In genomic region chr9:35651964-35652828, GRCh38 we compare ENCODE assay signal across 11 cellular contexts. TPM values are rescaled to one million over a fixed set of nuclear protein-coding genes. Genes with fewer than 3 reads are reported as not detected.
A peak's percentile ranks its signal among the peaks of the same experiment; 100 is the strongest.
DNase-seq lines count a peak whose midpoint lies in the region; ATAC-seq and TF ChIP-seq lines count a peak whose summit lies in the region.
"Had no signal": no experiment of that assay in that cellular context is flagged by ENCODE, and none has a peak within 500 bp of the region (broad histone marks: within the 10 kb centered on the region; RNA-seq: fewer than 3 reads in every experiment).

No MANE protein-coding gene starts in this region.

- H3K27me3 Mint-ChIP-seq in natural killer cell treated with Interleukin-12 subunit alpha and Interleukin-12 subunit beta and Interleukin-15 and Interleukin-18, amount 100 ng/mL, for 72 hours, result no peaks in the 10 kb centered on the region
- H3K27me3 Mint-ChIP-seq in natural killer cell (ENCODE audit: low read depth in 2 of 2) (no peaks in the 10 kb centered on the region), activated B cell treated with CpG ODN at 0.5 μM for 24 hours (no peaks in the 10 kb centered on the region)

- H3K4me1 Mint-ChIP-seq in natural killer cell treated with Interleukin-12 subunit alpha and Interleukin-12 subunit beta and Interleukin-15 and Interleukin-18, amount 100 ng/mL, for 72 hours (ENCODE audit: low read depth in 2 of 2), result peaks cover 40 to 45% of the 10 kb centered on the region in 2 donors
- H3K4me1 Mint-ChIP-seq in natural killer cell (peaks cover 41 to 42% of the 10 kb centered on the region in 2 donors), activated B cell treated with CpG ODN at 0.5 μM for 24 hours (peaks cover 80% of the 10 kb centered on the region)

- no peaks in the 10 kb centered on the region for H3K9me3 Mint-ChIP-seq in natural killer cell treated with Interleukin-12 subunit alpha and Interleukin-12 subunit beta and Interleukin-15 and Interleukin-18, amount 100 ng/mL, for 72 hours
- H3K9me3 Mint-ChIP-seq in natural killer cell (no peaks in the 10 kb centered on the region), activated B cell treated with CpG ODN at 0.5 μM for 24 hours (no peaks in the 10 kb centered on the region)

- H3K27me3 ChIP-seq in foreskin keratinocyte, result peaks cover 2% of the 10 kb centered on the region
- H3K27me3 ChIP-seq: suprapubic skin had no signal

- ATAC-seq in natural killer cell treated with Interleukin-12 subunit alpha and Interleukin-12 subunit beta and Interleukin-15 and Interleukin-18, amount 100 ng/mL, for 72 hours, result peak; percentile 34 to 41
- ATAC-seq in natural killer cell (no peak), activated B cell treated with CpG ODN at 0.5 μM for 24 hours (ENCODE audit: low read depth) (no peak), foreskin keratinocyte (peak; percentile 37), HG03442 (IDR thresholded peaks at IDR 0.05; ENCODE audit: unreplicated experiment) (no peak)

- H3K27ac Mint-ChIP-seq in natural killer cell treated with Interleukin-12 subunit alpha and Interleukin-12 subunit beta and Interleukin-15 and Interleukin-18, amount 100 ng/mL, for 72 hours, result no peak overlapping the region
- H3K27ac Mint-ChIP-seq in natural killer cell, result no peak overlapping the region
- H3K27ac Mint-ChIP-seq in activated B cell treated with CpG ODN at 0.5 μM for 24 hours, result peak overlapping the region; percentile 98

- TF ChIP-seq CTCF in natural killer cell (IDR thresholded peaks at IDR 0.05) (no peak), activated B cell treated with CpG ODN at 0.5 μM for 24 hours (IDR thresholded peaks at IDR 0.05) (no peak), foreskin keratinocyte (conservative IDR thresholded peaks at IDR 0.05) (no peak)

- no peaks in the 10 kb centered on the region for H3K4me1 ChIP-seq in foreskin keratinocyte

- peak overlapping the region; percentile 38 for H3K4me3 Mint-ChIP-seq in natural killer cell treated with Interleukin-12 subunit alpha and Interleukin-12 subunit beta and Interleukin-15 and Interleukin-18, amount 100 ng/mL, for 72 hours
- no peak overlapping the region for H3K4me3 Mint-ChIP-seq in natural killer cell
- H3K4me3 Mint-ChIP-seq in activated B cell treated with CpG ODN at 0.5 μM for 24 hours, result no peak overlapping the region
- H3K4me3 Mint-ChIP-seq: brain had no signal

- H3K36me3 Mint-ChIP-seq in natural killer cell treated with Interleukin-12 subunit alpha and Interleukin-12 subunit beta and Interleukin-15 and Interleukin-18, amount 100 ng/mL, for 72 hours, result no peaks in the 10 kb centered on the region
- H3K36me3 Mint-ChIP-seq in natural killer cell (no peaks in the 10 kb centered on the region), activated B cell treated with CpG ODN at 0.5 μM for 24 hours (ENCODE audit: low read depth) (no peaks in the 10 kb centered on the region)
- H3K36me3 Mint-ChIP-seq: brain had no signal

- intact Hi-C loops in natural killer cell (cut with micrococcal nuclease) (no loop called here), activated B cell treated with CpG ODN at 0.5 μM for 24 hours (cut with micrococcal nuclease) (no loop called here)

- no peak overlapping the region for H3K27ac ChIP-seq in foreskin keratinocyte
- H3K27ac ChIP-seq: suprapubic skin had no signal

- POLR2A ChIA-PET in activated B cell treated with CpG ODN at 0.5 μM for 24 hours (lab: Charles Lee), result interaction anchor here (0.6 to 18.0 kb wide), 3 partner anchors 37 to 987 kb away, joined by 3 to 549 read pairs (median 3); partner anchors contain the start of gene CD72

- CTCF ChIA-PET in activated B cell treated with CpG ODN at 0.5 μM for 24 hours (lab: Charles Lee), result interaction anchor here (6.3 to 10.1 kb wide), 2 partner anchors 37 to 48 kb away, joined by 28 to 162 read pairs; partner anchors contain the start of genes CD72 and TESK1

- DNase-seq in natural killer cell treated with Interleukin-12 subunit alpha and Interleukin-12 subunit beta and Interleukin-15 and Interleukin-18, amount 100 ng/mL, for 72 hours (ENCODE audit: low spot score), result no peak
- DNase-seq in natural killer cell (no peak), activated B cell treated with CpG ODN at 0.5 μM for 24 hours (no peak), foreskin keratinocyte (peak; percentile 32 to 42), activated gamma-delta T cell (lab: John Stamatoyannopoulos, UW) (no peak), NCI-H187 treated with DMSO at 0.1 percent for 48 hours (lab: John Stamatoyannopoulos, UW) (no peak)
- no peak for DNase-seq in stimulated activated CD4-positive, alpha-beta T cell treated with anti-CD3 and anti-CD28 coated beads, Interleukin-4, amount 100 ng/mL, for 1 hour
- DNase-seq: NCI-H1930 had no signal

RNA-seq across cellular contexts. Expression of gene SIT1, which starts 1.5 kb away (rescaled TPM):
- total RNA-seq in natural killer cell treated with Interleukin-12 subunit alpha and Interleukin-12 subunit beta and Interleukin-15 and Interleukin-18, amount 100 ng/mL, for 72 hours, result 1 to 10 TPM; 3.5 to 7.1 TPM
- 1 to 10 TPM in 2 of 3 donors, not detected in 1; 1.2 to 1.4 TPM for total RNA-seq in natural killer cell
- 27.5 and 28.0 TPM in 2 replicates for total RNA-seq in activated B cell treated with CpG ODN at 0.5 μM for 24 hours
- total RNA-seq in foreskin keratinocyte, result not detected in 2 replicates
- not detected in 2 replicates for polyA plus RNA-seq in foreskin keratinocyte

RNA-seq across cellular contexts. Expression of gene RMRP, which starts 5.6 kb away (rescaled TPM):
- total RNA-seq in natural killer cell treated with Interleukin-12 subunit alpha and Interleukin-12 subunit beta and Interleukin-15 and Interleukin-18, amount 100 ng/mL, for 72 hours, result 1,000 to 10,000 TPM; 3,856 to 4,437 TPM
- total RNA-seq in natural killer cell (1,000 to 10,000 TPM; 5,042 to 6,602 (median 5,874) TPM), activated B cell treated with CpG ODN at 0.5 μM for 24 hours (8,247 and 9,516 TPM in 2 replicates), foreskin keratinocyte (3,234 and 3,953 TPM in 2 replicates)
- polyA plus RNA-seq in foreskin keratinocyte, result 2.0 TPM in 1 of 2 replicates, not detected in the other

RNA-seq across cellular contexts. Expression of gene CCDC107, which starts 5.9 kb away (rescaled TPM):
- 10 to 100 TPM; 12.0 to 21.5 TPM for total RNA-seq in natural killer cell treated with Interleukin-12 subunit alpha and Interleukin-12 subunit beta and Interleukin-15 and Interleukin-18, amount 100 ng/mL, for 72 hours
- total RNA-seq in natural killer cell, result 10 to 100 TPM; 30.9 to 37.9 (median 36.8) TPM
- 32.5 and 34.5 TPM in 2 replicates for total RNA-seq in activated B cell treated with CpG ODN at 0.5 μM for 24 hours
- 12.0 and 13.5 TPM in 2 replicates for total RNA-seq in foreskin keratinocyte
- 26.3 and 27.2 TPM in 2 replicates for polyA plus RNA-seq in foreskin keratinocyte

RNA-seq across cellular contexts. Expression of gene ARHGEF39, which starts 12.8 kb away (rescaled TPM):
- 10 to 100 TPM in 1 of 2 donors, 1 to 10 TPM in 1; 4.6 to 14.2 TPM for total RNA-seq in natural killer cell treated with Interleukin-12 subunit alpha and Interleukin-12 subunit beta and Interleukin-15 and Interleukin-18, amount 100 ng/mL, for 72 hours
- total RNA-seq in natural killer cell, result 1 to 10 TPM; 1.3 to 3.2 (median 1.5) TPM
- 0.59 and 0.89 TPM in 2 replicates for total RNA-seq in activated B cell treated with CpG ODN at 0.5 μM for 24 hours
- 4.0 and 4.8 TPM in 2 replicates for total RNA-seq in foreskin keratinocyte
- polyA plus RNA-seq in foreskin keratinocyte, result 4.9 and 5.7 TPM in 2 replicates

RNA-seq across cellular contexts. Expression of gene CA9, which starts 21.5 kb away (rescaled TPM):
- total RNA-seq in natural killer cell treated with Interleukin-12 subunit alpha and Interleukin-12 subunit beta and Interleukin-15 and Interleukin-18, amount 100 ng/mL, for 72 hours, result not detected
- total RNA-seq in natural killer cell, result not detected
- total RNA-seq in activated B cell treated with CpG ODN at 0.5 μM for 24 hours, result 0.86 TPM in 1 of 2 replicates, not detected in the other
- total RNA-seq in foreskin keratinocyte, result 0.21 and 0.27 TPM in 2 replicates
- polyA plus RNA-seq in foreskin keratinocyte, result 0.15 and 0.19 TPM in 2 replicates

Comparison
In these comparisons a context has a peak if more than half of its experiments do, and no peak if none do; other contexts are left out.
1. ATAC-seq: peak in natural killer cell treated with Interleukin-12 subunit alpha and Interleukin-12 subunit beta and Interleukin-15 and Interleukin-18, amount 100 ng/mL, for 72 hours (2 of 2) and foreskin keratinocyte (single experiment); none in natural killer cell (0 of 3), activated B cell treated with CpG ODN at 0.5 μM for 24 hours (single experiment) and HG03442 (single experiment).
2. DNase-seq: peak in foreskin keratinocyte (2 of 2); none in natural killer cell treated with Interleukin-12 subunit alpha and Interleukin-12 subunit beta and Interleukin-15 and Interleukin-18, amount 100 ng/mL, for 72 hours (single experiment), natural killer cell (single experiment), activated B cell treated with CpG ODN at 0.5 μM for 24 hours (single experiment), activated gamma-delta T cell (single experiment), NCI-H187 treated with DMSO at 0.1 percent for 48 hours (single experiment) and stimulated activated CD4-positive, alpha-beta T cell treated with anti-CD3 and anti-CD28 coated beads, Interleukin-4, amount 100 ng/mL, for 1 hour (single experiment).